ENCODE assay signal across 8 cellular contexts in genomic region chr1:211698161-211699026, GRCh38. TPM values are rescaled to one million over a fixed set of nuclear protein-coding genes. Genes with fewer than 3 reads are reported as not detected.
DNase-seq lines count a peak whose midpoint lies in the region; ATAC-seq and TF ChIP-seq lines count a peak whose summit lies in the region.

No MANE protein-coding gene starts in this region.

- H3K4me1 ChIP-seq in liver (ENCODE audit: control insufficient read depth in 4 of 4, insufficient read depth in 4 of 4, low read length in 3 of 4) = peaks cover 0 to 5% (median 2%) of the 10 kb centered on the region in 4 donors

- H3K4me3 ChIP-seq in liver (ENCODE audit: low read depth in 1 of 3, low read length in 3 of 3) = peak overlapping the region in 2 of 3 donors; percentile 7 to 35

- H3K9me3 ChIP-seq in liver (ENCODE audit: control insufficient read depth in 4 of 4, low read length in 3 of 4) = no peaks in the 10 kb centered on the region

- H3K27ac ChIP-seq in liver (ENCODE audit: low read depth in 1 of 2, low read length in 2 of 2) = no peak overlapping the region

- H3K36me3 ChIP-seq in liver (ENCODE audit: control insufficient read depth in 4 of 4, insufficient read depth in 3 of 4, low read depth in 1 of 4, low read length in 3 of 4) = no peaks in the 10 kb centered on the region

- TF ChIP-seq RAD21 in liver (IDR thresholded peaks at IDR 0.05) = peak; percentile 97 to 98

- TF ChIP-seq CTCF in liver (IDR thresholded peaks at IDR 0.05; ENCODE audit: low read depth, low read length, missing input control) = peak; percentile 96

- DNase-seq in 8988T (peak; percentile 70), NCI-H446 treated with DMSO at 0.1 percent for 48 hours (lab: John Stamatoyannopoulos, UW) (peak; percentile 37), dedifferentiated amniotic fluid mesenchymal stem cell (ENCODE audit: extremely low spot score) (peak; percentile 16)
- peak; percentile 82 for DNase-seq in activated CD4-positive, alpha-beta T cell treated with anti-CD3 and anti-CD28 coated beads, Interleukin-2, amount 50 U/mL, for 1 hour
- peak; percentile 59 to 84 (median 64) for DNase-seq in stimulated activated CD4-positive, alpha-beta T cell treated with anti-CD3 and anti-CD28 coated beads, TNF-alpha, amount 100 ng/mL, for 24 hours (ENCODE audit: low read depth in 3 of 3)

- peak; percentile 24 for ATAC-seq in GM18520 (IDR thresholded peaks at IDR 0.05; ENCODE audit: unreplicated experiment)
- ATAC-seq in HG03095 (IDR thresholded peaks at IDR 0.05; ENCODE audit: unreplicated experiment) = peak; percentile 42

- WGBS in liver = 23% methylated on average over 29 of the region's 29 CpGs

- H3K27me3 ChIP-seq in liver (ENCODE audit: control insufficient read depth in 4 of 4, insufficient read depth in 4 of 4, low read length in 3 of 4) = no peaks in the 10 kb centered on the region

- H3K9ac ChIP-seq in liver (ENCODE audit: low read depth in 1 of 2, low read length in 2 of 2) = no peak overlapping the region

TF ChIP-seq in liver, 16 proteins besides CTCF, POLR2A, EP300 and RAD21:
- TF ChIP-seq ZBTB33 (IDR thresholded peaks at IDR 0.05) (no peak), JUND (IDR thresholded peaks at IDR 0.05) (no peak), RXRA (IDR thresholded peaks at IDR 0.05) (peak; percentile 22 to 74), EGR1 (IDR thresholded peaks at IDR 0.05; ENCODE audit: low read depth in 2 of 2) (no peak), GABPA (IDR thresholded peaks at IDR 0.05 in 1 of 2, conservative IDR thresholded peaks at IDR 0.05 in 1 of 2) (no peak), NR2F2 (IDR thresholded peaks at IDR 0.05) (no peak), TAF1 (conservative IDR thresholded peaks at IDR 0.05) (no peak), SP1 (IDR thresholded peaks at IDR 0.05) (peak; percentile 38), YY1 (IDR thresholded peaks at IDR 0.05) (no peak), FOXA2 (IDR thresholded peaks at IDR 0.05) (no peak)
- TF ChIP-seq, protein P1, sequence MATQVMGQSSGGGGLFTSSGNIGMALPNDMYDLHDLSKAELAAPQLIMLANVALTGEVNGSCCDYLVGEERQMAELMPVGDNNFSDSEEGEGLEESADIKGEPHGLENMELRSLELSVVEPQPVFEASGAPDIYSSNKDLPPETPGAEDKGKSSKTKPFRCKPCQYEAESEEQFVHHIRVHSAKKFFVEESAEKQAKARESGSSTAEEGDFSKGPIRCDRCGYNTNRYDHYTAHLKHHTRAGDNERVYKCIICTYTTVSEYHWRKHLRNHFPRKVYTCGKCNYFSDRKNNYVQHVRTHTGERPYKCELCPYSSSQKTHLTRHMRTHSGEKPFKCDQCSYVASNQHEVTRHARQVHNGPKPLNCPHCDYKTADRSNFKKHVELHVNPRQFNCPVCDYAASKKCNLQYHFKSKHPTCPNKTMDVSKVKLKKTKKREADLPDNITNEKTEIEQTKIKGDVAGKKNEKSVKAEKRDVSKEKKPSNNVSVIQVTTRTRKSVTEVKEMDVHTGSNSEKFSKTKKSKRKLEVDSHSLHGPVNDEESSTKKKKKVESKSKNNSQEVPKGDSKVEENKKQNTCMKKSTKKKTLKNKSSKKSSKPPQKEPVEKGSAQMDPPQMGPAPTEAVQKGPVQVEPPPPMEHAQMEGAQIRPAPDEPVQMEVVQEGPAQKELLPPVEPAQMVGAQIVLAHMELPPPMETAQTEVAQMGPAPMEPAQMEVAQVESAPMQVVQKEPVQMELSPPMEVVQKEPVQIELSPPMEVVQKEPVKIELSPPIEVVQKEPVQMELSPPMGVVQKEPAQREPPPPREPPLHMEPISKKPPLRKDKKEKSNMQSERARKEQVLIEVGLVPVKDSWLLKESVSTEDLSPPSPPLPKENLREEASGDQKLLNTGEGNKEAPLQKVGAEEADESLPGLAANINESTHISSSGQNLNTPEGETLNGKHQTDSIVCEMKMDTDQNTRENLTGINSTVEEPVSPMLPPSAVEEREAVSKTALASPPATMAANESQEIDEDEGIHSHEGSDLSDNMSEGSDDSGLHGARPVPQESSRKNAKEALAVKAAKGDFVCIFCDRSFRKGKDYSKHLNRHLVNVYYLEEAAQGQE (IDR thresholded peaks at IDR 0.05) = no peak
- TF ChIP-seq, protein P2, sequence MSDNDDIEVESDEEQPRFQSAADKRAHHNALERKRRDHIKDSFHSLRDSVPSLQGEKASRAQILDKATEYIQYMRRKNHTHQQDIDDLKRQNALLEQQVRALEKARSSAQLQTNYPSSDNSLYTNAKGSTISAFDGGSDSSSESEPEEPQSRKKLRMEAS (IDR thresholded peaks at IDR 0.05) = no peak

RNA-seq across cellular contexts. Expression of gene NEK2, which starts 23.0 kb away (rescaled TPM):
- total RNA-seq in liver = 10 to 100 TPM in 1 of 2 donors, not detected in 1; 25.7 TPM
- polyA plus RNA-seq in liver = 1 to 10 TPM in 1 of 2 donors, under 1 TPM in 1; 0.29 to 1.3 TPM

Comparison
In these comparisons a context has a peak if more than half of its experiments do, and no peak if none do; other contexts are left out.
1. DNase-seq: peak in every context shown above with its lines; median percentile 82 in activated CD4-positive, alpha-beta T cell treated with anti-CD3 and anti-CD28 coated beads, Interleukin-2, amount 50 U/mL, for 1 hour; 70 in 8988T; 64 in stimulated activated CD4-positive, alpha-beta T cell treated with anti-CD3 and anti-CD28 coated beads, TNF-alpha, amount 100 ng/mL, for 24 hours; 37 in NCI-H446 treated with DMSO at 0.1 percent for 48 hours; 16 in dedifferentiated amniotic fluid mesenchymal stem cell.